16 cellular contexts compared by ENCODE assay signal in the genomic region with DNA sequence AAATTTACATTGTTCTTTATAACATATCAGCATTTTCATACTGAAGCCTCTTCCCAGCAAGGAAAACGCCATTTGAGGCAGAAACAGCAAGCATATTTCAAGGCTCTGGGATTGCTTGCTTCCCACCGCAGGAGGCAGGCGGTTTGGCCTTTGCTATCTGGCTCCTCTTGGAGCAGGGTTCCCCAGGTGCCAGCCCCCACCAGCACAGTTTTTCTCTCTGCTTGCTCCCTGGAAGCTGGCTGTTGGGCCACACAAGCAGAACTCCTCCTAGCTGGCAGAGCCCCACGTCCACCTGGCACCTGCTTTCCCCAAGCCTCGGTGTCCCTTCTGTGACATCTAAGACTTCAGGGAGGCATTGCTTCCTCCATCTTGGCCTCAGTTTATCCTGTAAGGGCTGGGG.
"Had no signal": no experiment of that assay in that cellular context is flagged by ENCODE, and none has a peak within 500 bp of the region (broad histone marks: within the 10 kb centered on the region; RNA-seq: fewer than 3 reads in every experiment).

No MANE protein-coding gene starts in this region.

- ATAC-seq: body of pancreas; esophagus mucosa; left colon; naive thymus-derived CD4-positive, alpha-beta T cell; psoas muscle had no signal

- H3K36me3 ChIP-seq: right lobe of liver had no signal

- DNase-seq: activated CD4-positive, alpha-beta memory T cell treated with anti-CD3 and anti-CD28 coated beads for 36 hours; activated naive CD4-positive, alpha-beta T cell treated with anti-CD3 and anti-CD28 coated beads, Interleukin-2, amount 10 ng/mL, durations not matched to agents 7 days and 5 days; amniotic stem cell; body of pancreas; cerebellar nuclear complex; glutamatergic neuron; left colon; mammary epithelial cell; naive thymus-derived CD4-positive, alpha-beta T cell; psoas muscle; right lobe of liver; stimulated activated CD4-positive, alpha-beta T cell treated with anti-CD3 and anti-CD28 coated beads, Interleukin-12 subunit alpha, Interleukin-12 subunit beta, amount 100 ng/mL, for 4 hours; stimulated activated naive CD4-positive, alpha-beta T cell treated with Interleukin-2 at 50 U/mL for 16 hours; testis had no signal

- H3K27me3 Mint-ChIP-seq: activated CD4-positive, alpha-beta memory T cell treated with anti-CD3 and anti-CD28 coated beads for 36 hours; activated naive CD4-positive, alpha-beta T cell treated with anti-CD3 and anti-CD28 coated beads, Interleukin-2, amount 10 ng/mL, durations not matched to agents 7 days and 5 days; naive thymus-derived CD4-positive, alpha-beta T cell had no signal

- H3K9me3 Mint-ChIP-seq: activated CD4-positive, alpha-beta memory T cell treated with anti-CD3 and anti-CD28 coated beads for 36 hours; activated naive CD4-positive, alpha-beta T cell treated with anti-CD3 and anti-CD28 coated beads, Interleukin-2, amount 10 ng/mL, durations not matched to agents 7 days and 5 days; activated T-helper 1 cell treated with anti-CD3 and anti-CD28 coated beads, Interleukin-12 subunit alpha, Interleukin-12 subunit beta, Interleukin-2, Interleukin-4 antibody, amounts not matched to agents 30 ng/mL and 10 ng/mL and 1 ng/mL, durations not matched to agents 14 hours and 24 hours and 36 hours; naive thymus-derived CD4-positive, alpha-beta T cell had no signal

- H3K27me3 ChIP-seq: body of pancreas, right lobe of liver, testis had no signal

- H3K4me3 Mint-ChIP-seq: activated CD4-positive, alpha-beta memory T cell treated with anti-CD3 and anti-CD28 coated beads for 36 hours; activated naive CD4-positive, alpha-beta T cell treated with anti-CD3 and anti-CD28 coated beads, Interleukin-2, amount 10 ng/mL, durations not matched to agents 7 days and 5 days; activated T-helper 1 cell treated with anti-CD3 and anti-CD28 coated beads, Interleukin-12 subunit alpha, Interleukin-12 subunit beta, Interleukin-2, Interleukin-4 antibody, amounts not matched to agents 30 ng/mL and 10 ng/mL and 1 ng/mL, durations not matched to agents 14 hours and 24 hours and 36 hours had no signal

- H3K9me3 ChIP-seq: body of pancreas, psoas muscle, right lobe of liver, testis had no signal

- H3K4me3 ChIP-seq: body of pancreas, psoas muscle, right lobe of liver, testis had no signal

- H3K27ac ChIP-seq: body of pancreas, psoas muscle, testis had no signal

- H3K27ac Mint-ChIP-seq: activated T-helper 1 cell treated with anti-CD3 and anti-CD28 coated beads, Interleukin-12 subunit alpha, Interleukin-12 subunit beta, Interleukin-2, Interleukin-4 antibody, amounts not matched to agents 30 ng/mL and 10 ng/mL and 1 ng/mL, durations not matched to agents 14 hours and 24 hours and 36 hours had no signal
